In the genomic region with DNA sequence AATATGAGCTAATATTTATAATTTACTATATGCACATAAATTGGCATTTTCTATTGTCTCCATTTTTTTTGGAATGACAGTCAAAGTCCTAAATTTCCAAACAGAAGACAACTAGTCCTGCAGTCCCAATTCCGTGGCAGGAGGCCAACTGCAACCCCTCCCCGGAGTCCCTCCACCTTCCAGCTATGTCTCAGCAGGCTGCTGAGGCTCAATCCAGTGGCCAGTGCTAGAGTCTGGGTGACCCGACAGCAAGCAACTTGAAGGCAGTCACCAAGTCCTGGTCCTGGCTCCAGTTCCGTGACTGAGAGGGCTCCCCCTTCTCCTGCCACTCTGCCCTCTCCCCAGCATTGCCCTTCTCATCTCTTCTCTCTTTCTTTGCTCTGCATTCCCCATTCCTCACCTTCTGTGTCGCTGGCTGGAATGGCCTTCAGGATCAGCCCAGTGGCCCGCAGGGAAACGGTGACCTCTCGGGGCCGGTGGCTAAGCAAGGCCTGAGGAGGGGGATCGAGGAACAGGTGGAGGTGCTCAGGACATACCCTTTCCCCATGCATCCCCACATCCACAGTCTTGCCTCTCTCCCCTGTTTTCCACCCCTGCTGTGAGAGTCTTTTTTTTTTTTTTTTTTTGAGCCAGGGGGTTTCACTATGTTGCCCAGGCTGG, we compare ENCODE assay signal across 27 cellular contexts. TPM values are rescaled to one million over a fixed set of nuclear protein-coding genes. Genes with fewer than 3 reads are reported as not detected.
DNase-seq lines count a peak whose midpoint lies in the region; ATAC-seq and TF ChIP-seq lines count a peak whose summit lies in the region.
"Had no signal": no experiment of that assay in that cellular context is flagged by ENCODE, and none has a peak within 500 bp of the region (broad histone marks: within the 10 kb centered on the region; RNA-seq: fewer than 3 reads in every experiment).

No MANE protein-coding gene starts in this region.

- H3K9me3 Mint-ChIP-seq in endodermal cell: peaks cover 2% of the 10 kb centered on the region
- peaks cover 9% of the 10 kb centered on the region for H3K9me3 Mint-ChIP-seq in osteocyte (ENCODE audit: unreplicated experiment)
- no peaks in the 10 kb centered on the region for H3K9me3 Mint-ChIP-seq in activated CD8-positive, alpha-beta T cell treated with anti-CD3 and anti-CD28 coated beads for 36 hours

- H3K4me1 ChIP-seq in endodermal cell (ENCODE audit: control insufficient read depth, insufficient read depth, low read length): no peaks in the 10 kb centered on the region
- H3K4me1 ChIP-seq: BLaER1 treated with 17β-estradiol and CSF1 and Interleukin-3, amounts not matched to agents 10 nM and 100 nM; Caco-2 had no signal

- in situ Hi-C loops in G401 (cut with HindIII; ENCODE audit: low sequenced_read_pairs): no loop called here

- H3K27me3 Mint-ChIP-seq in endodermal cell (ENCODE audit: insufficient read depth) (peaks cover 11% of the 10 kb centered on the region), osteocyte (ENCODE audit: unreplicated experiment) (peaks cover 23% of the 10 kb centered on the region)
- no peaks in the 10 kb centered on the region for H3K27me3 Mint-ChIP-seq in activated CD8-positive, alpha-beta T cell treated with anti-CD3 and anti-CD28 coated beads for 36 hours
- H3K27me3 Mint-ChIP-seq: CD4-positive, alpha-beta memory T cell had no signal

- H3K9ac ChIP-seq in endodermal cell (ENCODE audit: extremely low read depth, low read length, poor library complexity, severe bottlenecking): no peak overlapping the region
- H3K9ac ChIP-seq: BLaER1 treated with 17β-estradiol and CSF1 and Interleukin-3, amounts not matched to agents 10 nM and 100 nM; GM23248 had no signal

- H3K4me1 Mint-ChIP-seq in endodermal cell (peaks cover 9% of the 10 kb centered on the region), osteocyte (ENCODE audit: unreplicated experiment) (no peaks in the 10 kb centered on the region)
- no peaks in the 10 kb centered on the region for H3K4me1 Mint-ChIP-seq in activated CD8-positive, alpha-beta T cell treated with anti-CD3 and anti-CD28 coated beads for 36 hours (ENCODE audit: low read depth)
- H3K4me1 Mint-ChIP-seq: CD4-positive, alpha-beta memory T cell had no signal

- H3K27me3 ChIP-seq in endodermal cell (ENCODE audit: control insufficient read depth, insufficient read depth, low read length, poor library complexity, severe bottlenecking): no peaks in the 10 kb centered on the region
- H3K27me3 ChIP-seq: BLaER1 treated with 17β-estradiol and CSF1 and Interleukin-3, amounts not matched to agents 10 nM and 100 nM had no signal

- WGBS in endodermal cell (ENCODE audit: insufficient coverage in 1 of 2, insufficient read length in 1 of 2), 2 experiments: 90 to 92% methylated on average over 9 to 10 of the region's 10 CpGs

- H3K4me3 Mint-ChIP-seq in endodermal cell: no peak overlapping the region
- H3K4me3 Mint-ChIP-seq in osteocyte (ENCODE audit: unreplicated experiment): no peak overlapping the region
- no peak overlapping the region for H3K4me3 Mint-ChIP-seq in activated CD8-positive, alpha-beta T cell treated with anti-CD3 and anti-CD28 coated beads for 36 hours
- H3K4me3 Mint-ChIP-seq: CD4-positive, alpha-beta memory T cell; HFFc6 had no signal

- TF ChIP-seq CTCF in endodermal cell (conservative IDR thresholded peaks at IDR 0.05) (no peak), osteocyte (IDR thresholded peaks at IDR 0.05) (no peak)
- no peak for TF ChIP-seq CTCF in activated CD8-positive, alpha-beta T cell treated with anti-CD3 and anti-CD28 coated beads for 36 hours (IDR thresholded peaks at IDR 0.05)

- peak; percentile 32 for DNase-seq in activated CD8-positive, alpha-beta memory T cell treated with anti-CD3 and anti-CD28 coated beads for 24 hours
- DNase-seq in activated CD8-positive, alpha-beta memory T cell treated with anti-CD3 and anti-CD28 coated beads, Interleukin-2, amount 50 U/mL, for 4 hours: no peak
- peak; percentile 36 for DNase-seq in endodermal cell
- DNase-seq in osteocyte (ENCODE audit: extremely low spot score, unreplicated experiment): peak; percentile 64
- DNase-seq in NCI-H526 (lab: John Stamatoyannopoulos, UW): no peak
- no peak for DNase-seq in G401 (ENCODE audit: low spot score)
- DNase-seq in activated CD8-positive, alpha-beta T cell treated with anti-CD3 and anti-CD28 coated beads for 36 hours: no peak
- DNase-seq: 8988T; Caco-2; CD4-positive, alpha-beta memory T cell; DMS 273 treated with DMSO at 0.1 percent for 48 hours; DMS79 treated with DMSO at 0.1 percent for 48 hours; GM23248; H9; HFFc6; KBM-7; NCI-H1092; NCI-H1436 treated with DMSO at 0.1 percent for 48 hours; NCI-H1930; NCI-H2227 treated with DMSO at 0.1 percent for 48 hours; NCI-H510A; NCI-H774; NK-92 treated with Interleukin-12 subunit alpha and Interleukin-12 subunit beta, amount 100 ng/mL, for 24 hours; SHP77 treated with DMSO at 0.1 percent for 48 hours had no signal

- POLR2A ChIA-PET in activated CD8-positive, alpha-beta T cell treated with anti-CD3 and anti-CD28 coated beads for 36 hours (lab: Charles Lee): no interaction called here

- no peak for ATAC-seq in activated CD8-positive, alpha-beta T cell treated with anti-CD3 and anti-CD28 coated beads for 36 hours

- no peak overlapping the region for H3K4me3 ChIP-seq in endodermal cell (ENCODE audit: low read length)
- H3K4me3 ChIP-seq: BLaER1 treated with 17β-estradiol and CSF1 and Interleukin-3, amounts not matched to agents 10 nM and 100 nM; GM23248 had no signal

- H3K27ac ChIP-seq in endodermal cell (ENCODE audit: low read depth, low read length): no peak overlapping the region
- H3K27ac ChIP-seq: BLaER1 treated with 17β-estradiol and CSF1 and Interleukin-3, amounts not matched to agents 10 nM and 100 nM; GM23248; RWPE1 had no signal

- H3K36me3 Mint-ChIP-seq in endodermal cell (ENCODE audit: low read depth) (no peaks in the 10 kb centered on the region), osteocyte (ENCODE audit: unreplicated experiment) (peaks cover 1% of the 10 kb centered on the region)
- H3K36me3 Mint-ChIP-seq in activated CD8-positive, alpha-beta T cell treated with anti-CD3 and anti-CD28 coated beads for 36 hours (ENCODE audit: low read depth): no peaks in the 10 kb centered on the region

- H3K9me3 ChIP-seq in endodermal cell (ENCODE audit: control insufficient read depth, low read length): peaks cover 11% of the 10 kb centered on the region
- H3K9me3 ChIP-seq: Caco-2 had no signal

- CTCF ChIA-PET in activated CD8-positive, alpha-beta T cell treated with anti-CD3 and anti-CD28 coated beads for 36 hours (lab: Charles Lee): interaction anchor here (0.9 to 2.0 kb wide), 5 partner anchors 8 to 177 kb away, joined by 3 to 5 read pairs (median 4); no protein-coding TSS in a partner anchor

- intact Hi-C loops in activated CD8-positive, alpha-beta T cell treated with anti-CD3 and anti-CD28 coated beads for 36 hours (cut with micrococcal nuclease): no loop called here

- H3K36me3 ChIP-seq in endodermal cell (ENCODE audit: control insufficient read depth, insufficient read depth, low read length): no peaks in the 10 kb centered on the region

- H3K27ac Mint-ChIP-seq in endodermal cell (no peak overlapping the region), osteocyte (ENCODE audit: unreplicated experiment) (no peak overlapping the region)
- H3K27ac Mint-ChIP-seq in activated CD8-positive, alpha-beta T cell treated with anti-CD3 and anti-CD28 coated beads for 36 hours: no peak overlapping the region
- H3K27ac Mint-ChIP-seq: CD4-positive, alpha-beta memory T cell; H9; HFFc6 had no signal

RNA-seq across cellular contexts. Expression of a gene that starts 22.4 kb away (rescaled TPM):
- total RNA-seq in endodermal cell: 1 to 10 TPM; 3.3 to 5.1 TPM
- polyA plus RNA-seq in endodermal cell (2013, experiment 1 of 2): 0.25 TPM
- 0.25 TPM for polyA plus RNA-seq in endodermal cell (2013, experiment 2 of 2)
- not detected in 2 replicates for total RNA-seq in osteocyte
- total RNA-seq in G401 (2014; rRNA removed; shearing (Covaris generic)): not detected in 2 replicates
- under 1 TPM; 0.20 to 0.22 TPM for total RNA-seq in activated CD8-positive, alpha-beta T cell treated with anti-CD3 and anti-CD28 coated beads for 36 hours
- total RNA-seq: Caco-2; CD4-positive, alpha-beta memory T cell; GM23248; HFFc6; HT1080 had no signal
- polyA plus RNA-seq: GM23248 had no signal

RNA-seq across cellular contexts. Expression of a gene that starts 45.9 kb away (rescaled TPM):
- 1 to 10 TPM; 2.1 to 2.5 TPM for total RNA-seq in endodermal cell
- 0.25 TPM for polyA plus RNA-seq in endodermal cell (2013, experiment 1 of 2)
- polyA plus RNA-seq in endodermal cell (2013, experiment 2 of 2): 0.17 TPM
- not detected in 2 replicates for total RNA-seq in osteocyte
- total RNA-seq in G401 (2014; rRNA removed; shearing (Covaris generic)): not detected in 2 replicates
- total RNA-seq in activated CD8-positive, alpha-beta T cell treated with anti-CD3 and anti-CD28 coated beads for 36 hours: 1 to 10 TPM; 3.8 to 3.9 TPM
- total RNA-seq: Caco-2, H9, HFFc6, HT1080 had no signal

Comparison
In these comparisons a context has a peak if more than half of its experiments do, and no peak if none do; other contexts are left out.
1. DNase-seq: peak in activated CD8-positive, alpha-beta memory T cell treated with anti-CD3 and anti-CD28 coated beads for 24 hours (single experiment), endodermal cell (single experiment) and osteocyte (single experiment); none in activated CD8-positive, alpha-beta memory T cell treated with anti-CD3 and anti-CD28 coated beads, Interleukin-2, amount 50 U/mL, for 4 hours (single experiment), NCI-H526 (0 of 2), G401 (single experiment) and activated CD8-positive, alpha-beta T cell treated with anti-CD3 and anti-CD28 coated beads for 36 hours (single experiment).